9 cellular contexts compared by ENCODE assay signal in genomic region chr4:2819244-2820215, GRCh38. TPM values are rescaled to one million over a fixed set of nuclear protein-coding genes. Genes with fewer than 3 reads are reported as not detected.
DNase-seq lines count a peak whose midpoint lies in the region; ATAC-seq and TF ChIP-seq lines count a peak whose summit lies in the region.
"Had no signal": no experiment of that assay in that cellular context is flagged by ENCODE, and none has a peak within 500 bp of the region (broad histone marks: within the 10 kb centered on the region; RNA-seq: fewer than 3 reads in every experiment).

No MANE protein-coding gene starts in this region.

- peak overlapping the region; percentile 18 for H3K27ac Mint-ChIP-seq in T-helper 1 cell treated with Interleukin-12 subunit alpha and Interleukin-12 subunit beta and Interleukin-4 antibody, amounts not matched to agents 30 μg/mL and 1 μg/mL, for 36 hours
- peak overlapping the region; percentile 10 for H3K27ac Mint-ChIP-seq in neural progenitor cell

- no peaks in the 10 kb centered on the region for H3K9me3 Mint-ChIP-seq in T-helper 1 cell treated with Interleukin-12 subunit alpha and Interleukin-12 subunit beta and Interleukin-4 antibody, amounts not matched to agents 30 μg/mL and 1 μg/mL, for 36 hours
- peaks cover 13% of the 10 kb centered on the region for H3K9me3 Mint-ChIP-seq in neural progenitor cell

- ATAC-seq in GM21576 (IDR thresholded peaks at IDR 0.05; ENCODE audit: unreplicated experiment): no peak

- no peaks in the 10 kb centered on the region for H3K27me3 Mint-ChIP-seq in T-helper 1 cell treated with Interleukin-12 subunit alpha and Interleukin-12 subunit beta and Interleukin-4 antibody, amounts not matched to agents 30 μg/mL and 1 μg/mL, for 36 hours (ENCODE audit: low read depth)
- peaks cover 3% of the 10 kb centered on the region for H3K27me3 Mint-ChIP-seq in neural progenitor cell (ENCODE audit: insufficient read depth, low read depth)

- peak overlapping the region; percentile 84 for H3K4me3 ChIP-seq in Loucy (ENCODE audit: low read length, poor library complexity, severe bottlenecking)
- no peak overlapping the region for H3K4me3 ChIP-seq in effector memory CD4-positive, alpha-beta T cell (ENCODE audit: insufficient read depth, low read depth, low read length, poor library complexity, severe bottlenecking)
- peak overlapping the region; percentile 74 for H3K4me3 ChIP-seq in neural progenitor cell

- H3K9ac ChIP-seq in Loucy (ENCODE audit: low read depth, low read length, poor library complexity, severe bottlenecking) (peak overlapping the region; percentile 86), neural progenitor cell (no peak overlapping the region)

- peaks cover 71% of the 10 kb centered on the region for H3K79me2 ChIP-seq in Loucy (ENCODE audit: insufficient read depth, low read length)
- peaks cover 22% of the 10 kb centered on the region for H3K79me2 ChIP-seq in neural progenitor cell (ENCODE audit: low read depth)

- H3K27ac ChIP-seq in effector memory CD4-positive, alpha-beta T cell (ENCODE audit: insufficient read depth, low read length, poor library complexity, severe bottlenecking): peak overlapping the region; percentile 48
- H3K27ac ChIP-seq in neural progenitor cell: no peak overlapping the region

- H3K27me3 ChIP-seq in Loucy (ENCODE audit: insufficient read depth, low read length, poor library complexity, severe bottlenecking) (no peaks in the 10 kb centered on the region), neural progenitor cell (peaks cover 14% of the 10 kb centered on the region)
- no peaks in the 10 kb centered on the region for H3K27me3 ChIP-seq in effector memory CD4-positive, alpha-beta T cell (replicated peaks; ENCODE audit: control insufficient read depth, insufficient read depth, low read length, poor library complexity, severe bottlenecking)

- H3F3A ChIP-seq in Loucy (ENCODE audit: low read depth) (peaks cover 4% of the 10 kb centered on the region; the same call in 1 of the 2 replicates), neural progenitor cell (ENCODE audit: low read depth) (peaks cover 12% of the 10 kb centered on the region)

- H3K4me1 ChIP-seq in Loucy (ENCODE audit: insufficient read depth, low read length, poor library complexity, severe bottlenecking) (peaks cover 52% of the 10 kb centered on the region), neural progenitor cell (no peaks in the 10 kb centered on the region)
- H3K4me1 ChIP-seq in effector memory CD4-positive, alpha-beta T cell (ENCODE audit: control insufficient read depth, insufficient read depth, low read length, poor library complexity, severe bottlenecking): peaks cover 12% of the 10 kb centered on the region

- H2AFZ ChIP-seq in Loucy (ENCODE audit: low read length) (no peak overlapping the region), neural progenitor cell (replicated peaks) (no peak overlapping the region)

- TF ChIP-seq CTCF in Loucy (conservative IDR thresholded peaks at IDR 0.05; ENCODE audit: low read length) (no peak), neural progenitor cell (IDR thresholded peaks at IDR 0.05) (no peak)

- peak overlapping the region; percentile 51 for H3K4me3 Mint-ChIP-seq in T-helper 1 cell treated with Interleukin-12 subunit alpha and Interleukin-12 subunit beta and Interleukin-4 antibody, amounts not matched to agents 30 μg/mL and 1 μg/mL, for 36 hours
- peak overlapping the region; percentile 85 for H3K4me3 Mint-ChIP-seq in neural progenitor cell

- peaks cover 60% of the 10 kb centered on the region for H4K20me1 ChIP-seq in Loucy (ENCODE audit: insufficient read depth, low read length, poor library complexity, severe bottlenecking)
- H4K20me1 ChIP-seq in neural progenitor cell (ENCODE audit: low read depth): no peaks in the 10 kb centered on the region

- H3K4me2 ChIP-seq in Loucy (ENCODE audit: low read depth, low read length, poor library complexity, severe bottlenecking) (peak overlapping the region; percentile 77), neural progenitor cell (peak overlapping the region; percentile 92)

- H3K9me3 ChIP-seq in Loucy (ENCODE audit: insufficient read depth, low read depth, low read length): no peaks in the 10 kb centered on the region
- H3K9me3 ChIP-seq in effector memory CD4-positive, alpha-beta T cell (ENCODE audit: control insufficient read depth, low read length): no peaks in the 10 kb centered on the region
- peaks cover 3% of the 10 kb centered on the region for H3K9me3 ChIP-seq in neural progenitor cell (ENCODE audit: low read depth)

- DNase-seq in T-helper 1 cell (no peak), neural progenitor cell (ENCODE audit: low spot score) (no peak), NCI-H2107 (lab: John Stamatoyannopoulos, UW) (no peak), AG08395 (ENCODE audit: low spot score) (no peak)
- no peak for DNase-seq in effector memory CD4-positive, alpha-beta T cell
- DNase-seq: effector CD8-positive, alpha-beta T cell had no signal

- H3K36me3 Mint-ChIP-seq in T-helper 1 cell treated with Interleukin-12 subunit alpha and Interleukin-12 subunit beta and Interleukin-4 antibody, amounts not matched to agents 30 μg/mL and 1 μg/mL, for 36 hours (ENCODE audit: low read depth): peaks cover 23% of the 10 kb centered on the region
- no peaks in the 10 kb centered on the region for H3K36me3 Mint-ChIP-seq in neural progenitor cell

- H3K36me3 ChIP-seq in Loucy (ENCODE audit: insufficient read depth, low read length) (peaks cover 26% of the 10 kb centered on the region; the same call in 1 of the 2 replicates), neural progenitor cell (no peaks in the 10 kb centered on the region)
- peaks cover 26% of the 10 kb centered on the region for H3K36me3 ChIP-seq in effector memory CD4-positive, alpha-beta T cell (ENCODE audit: control insufficient read depth, insufficient read depth, low read length)

- no peaks in the 10 kb centered on the region for H3K9me2 ChIP-seq in Loucy (replicated peaks; ENCODE audit: low read depth, low read length)

- H3K4me1 Mint-ChIP-seq in T-helper 1 cell treated with Interleukin-12 subunit alpha and Interleukin-12 subunit beta and Interleukin-4 antibody, amounts not matched to agents 30 μg/mL and 1 μg/mL, for 36 hours (ENCODE audit: low read depth): peaks cover 36% of the 10 kb centered on the region
- H3K4me1 Mint-ChIP-seq in neural progenitor cell: peaks cover 12% of the 10 kb centered on the region

RNA-seq across cellular contexts. Expression of gene ADD1, which starts 24.1 kb away (rescaled TPM):
- total RNA-seq in neural progenitor cell (ENCODE audit: low replicate concordance): 131 and 140 TPM in 2 replicates

RNA-seq across cellular contexts. Expression of gene SH3BP2, which starts 26.6 kb away (rescaled TPM):
- total RNA-seq in neural progenitor cell (ENCODE audit: low replicate concordance): 11.8 and 30.8 TPM in 2 replicates
